8 cellular contexts compared by ENCODE assay signal in the genomic region with DNA sequence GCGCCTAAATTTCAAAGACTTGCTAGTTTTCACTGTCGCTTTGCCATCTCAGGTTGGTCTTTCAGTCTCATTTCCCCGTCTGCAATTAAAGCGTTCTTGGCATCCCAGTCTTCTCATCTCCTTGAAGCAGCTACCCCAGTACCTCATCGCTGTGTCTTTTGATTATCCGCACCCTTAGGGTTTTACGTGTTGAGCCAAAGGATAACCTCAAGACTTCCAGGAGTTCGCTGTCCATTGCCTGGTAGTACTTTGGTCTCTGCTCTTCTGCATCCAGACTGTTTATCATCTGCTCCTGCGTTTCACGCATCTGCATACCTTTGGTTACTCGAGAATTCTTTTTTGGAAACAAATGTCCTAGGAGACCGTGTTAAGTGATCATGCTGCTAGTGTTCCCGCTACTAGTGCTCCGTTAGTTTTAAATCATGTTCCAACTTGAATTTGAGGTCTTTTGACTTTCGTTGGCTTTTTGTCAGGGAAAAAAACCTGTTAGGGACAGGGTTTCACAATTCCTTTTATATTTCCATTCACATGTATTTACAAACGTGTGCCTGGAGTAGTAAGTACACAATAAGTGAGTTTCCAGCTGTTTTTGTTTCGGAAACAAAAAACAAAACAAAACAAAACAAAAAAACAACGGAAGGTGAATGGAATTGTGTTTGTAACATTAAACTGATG. TPM values are rescaled to one million over a fixed set of nuclear protein-coding genes. Genes with fewer than 3 reads are reported as not detected.
DNase-seq lines count a peak whose midpoint lies in the region; ATAC-seq, FAIRE-seq and TF ChIP-seq lines count a peak whose summit lies in the region.

No MANE protein-coding gene starts in this region.

- 10% methylated on average over 18 of the region's 18 CpGs for WGBS in SK-N-SH (ENCODE audit: low lambda C conversion rate)

- no peaks in the 10 kb centered on the region for H3K9me3 Mint-ChIP-seq in naive thymus-derived CD8-positive, alpha-beta T cell

- TF ChIP-seq RAD21 in SK-N-SH (IDR thresholded peaks at IDR 0.05; ENCODE audit: low read length): no peak

- TF ChIP-seq CTCF in AG09309 (IDR thresholded peaks at IDR 0.05; ENCODE audit: control insufficient read depth, insufficient read depth, low read depth, low read length, missing control alignments) (no peak), SK-N-SH (IDR thresholded peaks at IDR 0.05) (no peak), D721Med (IDR thresholded peaks at IDR 0.05; ENCODE audit: insufficient read depth, missing control alignments) (no peak)

- H3K4me1 ChIP-seq in SK-N-SH (ENCODE audit: control insufficient read depth in 1 of 2, insufficient read depth in 2 of 2, low read depth in 1 of 2, low read length in 1 of 2): peaks cover 0 to 15% of the 10 kb centered on the region in 2 experiments; a peak in 2 of 4 replicates

- DNase-seq in AG09309 (ENCODE audit: low read depth) (no peak), SK-N-SH (no peak), SK-N-DZ (ENCODE audit: low spot score) (no peak), D721Med (ENCODE audit: insufficient read length, low spot score) (no peak)
- peak in 2 of 10 donors; percentile 3 to 7 for DNase-seq in naive thymus-derived CD8-positive, alpha-beta T cell

- H3K27me3 Mint-ChIP-seq in naive thymus-derived CD8-positive, alpha-beta T cell: no peaks in the 10 kb centered on the region

- H3K9me2 ChIP-seq in SK-N-SH: no peaks in the 10 kb centered on the region

- peaks cover 46% of the 10 kb centered on the region for H4K20me1 ChIP-seq in SK-N-SH (ENCODE audit: insufficient read depth)

- no peak for FAIRE-seq in D721Med (lab: Jason Lieb, UNC)

- peaks cover 11 to 57% (median 38%) of the 10 kb centered on the region in 4 donors for H3K4me1 Mint-ChIP-seq in naive thymus-derived CD8-positive, alpha-beta T cell

- CTCF ChIA-PET in SK-N-SH (lab: Yijun Ruan, JAX): interaction anchor here (1.0 to 1.2 kb wide), 3 partner anchors 9 to 444 kb away, joined by 3 to 5 read pairs (median 3); no protein-coding TSS in a partner anchor

- no peak overlapping the region for H2AFZ ChIP-seq in SK-N-SH (ENCODE audit: low read depth)

- peak overlapping the region; percentile 90 for H3K9ac ChIP-seq in SK-N-SH

- TF ChIP-seq EP300 in SK-N-SH (IDR thresholded peaks at IDR 0.05; ENCODE audit: borderline replicate concordance in 1 of 2, low read depth in 1 of 2, low read length in 1 of 2): no peak

- H3K4me3 ChIP-seq in AG09309 (ENCODE audit: control insufficient read depth, low read depth, low read length) (peak overlapping the region; percentile 89), SK-N-SH (ENCODE audit: low read depth in 2 of 2, low read length in 1 of 2) (peak overlapping the region; percentile 71 to 76)

- H3F3A ChIP-seq in SK-N-SH (replicated peaks; ENCODE audit: insufficient read depth): peaks cover 19% of the 10 kb centered on the region

- POLR2A ChIA-PET in SK-N-SH (lab: Yijun Ruan, JAX): interaction anchor here (1.7 kb wide), 2 partner anchors 10 to 28 kb away, joined by 14 to 30 read pairs; partner anchors contain the start of genes ZBTB26 and ZBTB6
- POLR2A ChIA-PET in naive thymus-derived CD8-positive, alpha-beta T cell (lab: Charles Lee): interaction anchor here (0.6 to 2.9 kb wide), 6 partner anchors 10 to 55 kb away, joined by 3 to 36 read pairs (median 16); partner anchors contain the start of genes RC3H2, ZBTB26 and ZBTB6

- ATAC-seq in GM21825 (IDR thresholded peaks at IDR 0.05; ENCODE audit: unreplicated experiment): peak; percentile 5
- peak; percentile 1 for ATAC-seq in esophagus mucosa
- no peak for ATAC-seq in naive thymus-derived CD8-positive, alpha-beta T cell
- no peak for ATAC-seq in GM18520 (IDR thresholded peaks at IDR 0.05; ENCODE audit: unreplicated experiment)

- peaks cover 69% of the 10 kb centered on the region for H3K79me2 ChIP-seq in SK-N-SH (ENCODE audit: insufficient read depth)

- peak overlapping the region; percentile 79 to 97 (median 94) for H3K27ac Mint-ChIP-seq in naive thymus-derived CD8-positive, alpha-beta T cell

- H3K27ac ChIP-seq in SK-N-SH (ENCODE audit: low read depth in 2 of 2, low read length in 1 of 2): peak overlapping the region; percentile 76 to 82

- H3K4me2 ChIP-seq in SK-N-SH: peak overlapping the region; percentile 85

- peaks cover 0 to 32% (median 3%) of the 10 kb centered on the region in 3 donors for H3K36me3 Mint-ChIP-seq in naive thymus-derived CD8-positive, alpha-beta T cell

- peaks cover 10 to 36% of the 10 kb centered on the region in 2 experiments for H3K36me3 ChIP-seq in SK-N-SH (replicated peaks in 1 of 2; ENCODE audit: control insufficient read depth in 1 of 2, insufficient read depth in 2 of 2, low read length in 1 of 2)

- H3K4me3 Mint-ChIP-seq in naive thymus-derived CD8-positive, alpha-beta T cell: peak overlapping the region; percentile 90 to 97 (median 94)

- no peaks in the 10 kb centered on the region for H3K9me3 ChIP-seq in SK-N-SH

- no peaks in the 10 kb centered on the region for H3K27me3 ChIP-seq in SK-N-SH (ENCODE audit: insufficient read depth)

TF ChIP-seq in SK-N-SH, 30 proteins besides CTCF, POLR2A, EP300 and RAD21:
- TF ChIP-seq MAX (IDR thresholded peaks at IDR 0.05; ENCODE audit: low read depth) (0 out of 2 replicates have a peak, but pooled peaks have one; percentile 16), GATA2 (CRISPR knock-in tag; IDR thresholded peaks at IDR 0.05) (no peak)
- TF ChIP-seq, protein P1, sequence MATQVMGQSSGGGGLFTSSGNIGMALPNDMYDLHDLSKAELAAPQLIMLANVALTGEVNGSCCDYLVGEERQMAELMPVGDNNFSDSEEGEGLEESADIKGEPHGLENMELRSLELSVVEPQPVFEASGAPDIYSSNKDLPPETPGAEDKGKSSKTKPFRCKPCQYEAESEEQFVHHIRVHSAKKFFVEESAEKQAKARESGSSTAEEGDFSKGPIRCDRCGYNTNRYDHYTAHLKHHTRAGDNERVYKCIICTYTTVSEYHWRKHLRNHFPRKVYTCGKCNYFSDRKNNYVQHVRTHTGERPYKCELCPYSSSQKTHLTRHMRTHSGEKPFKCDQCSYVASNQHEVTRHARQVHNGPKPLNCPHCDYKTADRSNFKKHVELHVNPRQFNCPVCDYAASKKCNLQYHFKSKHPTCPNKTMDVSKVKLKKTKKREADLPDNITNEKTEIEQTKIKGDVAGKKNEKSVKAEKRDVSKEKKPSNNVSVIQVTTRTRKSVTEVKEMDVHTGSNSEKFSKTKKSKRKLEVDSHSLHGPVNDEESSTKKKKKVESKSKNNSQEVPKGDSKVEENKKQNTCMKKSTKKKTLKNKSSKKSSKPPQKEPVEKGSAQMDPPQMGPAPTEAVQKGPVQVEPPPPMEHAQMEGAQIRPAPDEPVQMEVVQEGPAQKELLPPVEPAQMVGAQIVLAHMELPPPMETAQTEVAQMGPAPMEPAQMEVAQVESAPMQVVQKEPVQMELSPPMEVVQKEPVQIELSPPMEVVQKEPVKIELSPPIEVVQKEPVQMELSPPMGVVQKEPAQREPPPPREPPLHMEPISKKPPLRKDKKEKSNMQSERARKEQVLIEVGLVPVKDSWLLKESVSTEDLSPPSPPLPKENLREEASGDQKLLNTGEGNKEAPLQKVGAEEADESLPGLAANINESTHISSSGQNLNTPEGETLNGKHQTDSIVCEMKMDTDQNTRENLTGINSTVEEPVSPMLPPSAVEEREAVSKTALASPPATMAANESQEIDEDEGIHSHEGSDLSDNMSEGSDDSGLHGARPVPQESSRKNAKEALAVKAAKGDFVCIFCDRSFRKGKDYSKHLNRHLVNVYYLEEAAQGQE (IDR thresholded peaks at IDR 0.05; ENCODE audit: low read depth, low read length): peak; percentile 91

RNA-seq across cellular contexts. Expression of gene RABGAP1, which starts 0.9 kb away (rescaled TPM):
- 20.2 and 29.2 TPM in 2 replicates for polyA plus RNA-seq in SK-N-SH (2012; rRNA removed)
- polyA plus RNA-seq in SK-N-SH (2012; cell fraction: cytosol; rRNA removed): 23.7 and 26.5 TPM in 2 replicates
- polyA plus RNA-seq in SK-N-SH (2012; cell fraction: nucleus; rRNA removed): 23.6 and 39.9 TPM in 2 replicates
- 39.6 TPM for total RNA-seq in esophagus mucosa
- 10 to 100 TPM; 43.4 to 43.5 TPM for total RNA-seq in naive thymus-derived CD8-positive, alpha-beta T cell
- polyA plus RNA-seq in naive thymus-derived CD8-positive, alpha-beta T cell: 10 to 100 TPM; 21.9 to 26.6 (median 23.8) TPM
- 20.5 and 25.6 TPM in 2 replicates for polyA plus RNA-seq in SK-N-DZ (2014; cell fraction: cytosol; rRNA removed)
- 20.7 and 31.6 TPM in 2 replicates for polyA plus RNA-seq in SK-N-DZ (2014; cell fraction: nucleus; rRNA removed)

RNA-seq across cellular contexts. Expression of gene ZBTB26, which starts 10.4 kb away (rescaled TPM):
- polyA plus RNA-seq in SK-N-SH (2012; rRNA removed): 3.9 and 6.0 TPM in 2 replicates
- 5.6 and 6.1 TPM in 2 replicates for polyA plus RNA-seq in SK-N-SH (2012; cell fraction: cytosol; rRNA removed)
- 8.1 and 14.7 TPM in 2 replicates for polyA plus RNA-seq in SK-N-SH (2012; cell fraction: nucleus; rRNA removed)
- 2.0 TPM for total RNA-seq in esophagus mucosa
- 10 to 100 TPM in 1 of 2 experiments, 1 to 10 TPM in 1; 9.1 to 10.4 TPM for total RNA-seq in naive thymus-derived CD8-positive, alpha-beta T cell
- polyA plus RNA-seq in naive thymus-derived CD8-positive, alpha-beta T cell: 1 to 10 TPM in 1 of 3 donors, under 1 TPM in 2; 0.57 to 1.3 (median 0.66) TPM
- 15.0 and 15.2 TPM in 2 replicates for polyA plus RNA-seq in SK-N-DZ (2014; cell fraction: cytosol; rRNA removed)
- polyA plus RNA-seq in SK-N-DZ (2014; cell fraction: nucleus; rRNA removed): 20.1 and 24.9 TPM in 2 replicates

RNA-seq across cellular contexts. Expression of gene ZBTB6, which starts 28.6 kb away (rescaled TPM):
- polyA plus RNA-seq in SK-N-SH (2012; rRNA removed): 2.2 and 3.2 TPM in 2 replicates
- 4.2 and 4.9 TPM in 2 replicates for polyA plus RNA-seq in SK-N-SH (2012; cell fraction: cytosol; rRNA removed)
- polyA plus RNA-seq in SK-N-SH (2012; cell fraction: nucleus; rRNA removed): 0.90 and 1.8 TPM in 2 replicates
- 4.1 TPM for total RNA-seq in esophagus mucosa
- 10 to 100 TPM; 19.8 to 20.0 TPM for total RNA-seq in naive thymus-derived CD8-positive, alpha-beta T cell
- 1 to 10 TPM; 2.0 to 4.4 (median 2.1) TPM for polyA plus RNA-seq in naive thymus-derived CD8-positive, alpha-beta T cell
- polyA plus RNA-seq in SK-N-DZ (2014; cell fraction: cytosol; rRNA removed): 9.0 and 9.4 TPM in 2 replicates
- polyA plus RNA-seq in SK-N-DZ (2014; cell fraction: nucleus; rRNA removed): 3.8 and 4.2 TPM in 2 replicates

RNA-seq across cellular contexts. Expression of gene RC3H2, which starts 36.5 kb away (rescaled TPM):
- 12.4 and 15.2 TPM in 2 replicates for polyA plus RNA-seq in SK-N-SH (2012; rRNA removed)
- 15.7 and 15.8 TPM in 2 replicates for polyA plus RNA-seq in SK-N-SH (2012; cell fraction: cytosol; rRNA removed)
- 8.3 and 18.6 TPM in 2 replicates for polyA plus RNA-seq in SK-N-SH (2012; cell fraction: nucleus; rRNA removed)
- 31.3 TPM for total RNA-seq in esophagus mucosa
- 10 to 100 TPM; 55.8 to 60.6 TPM for total RNA-seq in naive thymus-derived CD8-positive, alpha-beta T cell
- 10 to 100 TPM; 17.1 to 23.2 (median 18.2) TPM for polyA plus RNA-seq in naive thymus-derived CD8-positive, alpha-beta T cell
- polyA plus RNA-seq in SK-N-DZ (2014; cell fraction: cytosol; rRNA removed): 19.2 and 27.0 TPM in 2 replicates
- polyA plus RNA-seq in SK-N-DZ (2014; cell fraction: nucleus; rRNA removed): 14.4 and 18.7 TPM in 2 replicates

Comparison
In these comparisons a context has a peak if more than half of its experiments do, and no peak if none do; other contexts are left out.
1. ATAC-seq: peak in GM21825 (single experiment) and esophagus mucosa (single experiment); none in naive thymus-derived CD8-positive, alpha-beta T cell (0 of 2) and GM18520 (single experiment).